1 cellular context compared by ENCODE assay signal in genomic region chr13:66673401-66673800, GRCh38.
TF ChIP-seq lines count a peak whose summit lies in the region.

No MANE protein-coding gene starts in this region.

TF ChIP-seq in GM23338, 12 proteins besides CTCF, POLR2A, EP300 and RAD21 (continued from another document):
- TF ChIP-seq ZNF462 (CRISPR knock-in tag; IDR thresholded peaks at IDR 0.05), result no peak
- TF ChIP-seq EZH2phosphoT487 (IDR thresholded peaks at IDR 0.05; ENCODE audit: unreplicated experiment), result no peak
